ENCODE assay signal across 1 cellular context in the genomic region with DNA sequence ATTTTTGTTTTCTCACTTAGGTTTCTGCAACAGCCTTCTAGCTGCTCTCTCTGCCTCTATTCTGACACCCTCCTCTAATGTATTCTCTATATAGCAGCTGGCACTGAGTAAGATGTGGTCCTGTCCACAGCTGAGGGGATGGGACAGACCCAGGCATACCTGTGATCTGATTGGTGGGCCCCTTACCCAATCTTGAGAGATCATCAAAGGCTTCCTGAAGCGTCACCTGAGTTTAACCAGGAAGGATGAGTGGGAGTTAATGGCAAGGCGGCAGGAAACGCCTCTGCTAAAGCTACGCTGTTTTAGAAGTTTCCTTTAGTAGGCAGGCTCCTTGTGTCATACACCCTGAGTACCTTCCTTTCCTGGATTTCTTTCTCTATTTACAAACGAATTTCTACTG.
TF ChIP-seq lines count a peak whose summit lies in the region.

No MANE protein-coding gene starts in this region.

TF ChIP-seq in K562, 482 proteins besides CTCF, POLR2A, EP300 and RAD21:
- TF ChIP-seq, protein P1, sequence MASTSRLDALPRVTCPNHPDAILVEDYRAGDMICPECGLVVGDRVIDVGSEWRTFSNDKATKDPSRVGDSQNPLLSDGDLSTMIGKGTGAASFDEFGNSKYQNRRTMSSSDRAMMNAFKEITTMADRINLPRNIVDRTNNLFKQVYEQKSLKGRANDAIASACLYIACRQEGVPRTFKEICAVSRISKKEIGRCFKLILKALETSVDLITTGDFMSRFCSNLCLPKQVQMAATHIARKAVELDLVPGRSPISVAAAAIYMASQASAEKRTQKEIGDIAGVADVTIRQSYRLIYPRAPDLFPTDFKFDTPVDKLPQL (IDR thresholded peaks at IDR 0.05; ENCODE audit: extremely low read depth, insufficient read length) = no peak
- TF ChIP-seq TBP (optimal IDR thresholded peaks at IDR 0.05; ENCODE audit: low read depth, low read length) = no peak
- TF ChIP-seq KAT8 (IDR thresholded peaks at IDR 0.05; ENCODE audit: low read depth) = no peak
